In genomic region chrX:153719701-153720100, GRCh38 we compare ENCODE assay signal across 25 cellular contexts. TPM values are rescaled to one million over a fixed set of nuclear protein-coding genes. Genes with fewer than 3 reads are reported as not detected.
"Had no signal": no experiment of that assay in that cellular context is flagged by ENCODE, and none has a peak within 500 bp of the region (broad histone marks: within the 10 kb centered on the region; RNA-seq: fewer than 3 reads in every experiment).

No MANE protein-coding gene starts in this region.

- H3K27ac ChIP-seq: SJCRH30 had no signal

- H3K4me3 ChIP-seq: SJCRH30 had no signal

- H3K4me1 ChIP-seq: SJCRH30 had no signal

- H3K27me3 ChIP-seq: SJCRH30 had no signal

- H3K9me3 ChIP-seq: SJCRH30 had no signal

- ATAC-seq: Panc1, PC-3, Right ventricle myocardium inferior, SK-N-SH treated with all-trans-retinoic acid at 6 μM for 48 hours had no signal

- DNase-seq: IMR-90; Karpas-422; KG1; MM.1S; NCI-H1092 treated with DMSO at 0.1 percent for 48 hours; NCI-H1436; NCI-H187; NCI-H2029; NCI-H2081 treated with DMSO at 0.1 percent for 48 hours; NCI-H2171; NCI-H226; NCI-H446; NCI-H510A; NCI-H524 treated with DMSO at 0.1 percent for 48 hours; NCI-H69; NCI-H774; NK-92 treated with Interleukin-12 subunit alpha and Interleukin-12 subunit beta, amount 100 ng/mL, for 24 hours; PC-3; SHP77 treated with DMSO at 0.1 percent for 48 hours; SJCRH30 had no signal

RNA-seq across cellular contexts. Expression of gene SLC6A8, which starts 32.0 kb away (rescaled TPM):
- total RNA-seq: OCI-LY7 had no signal

RNA-seq across cellular contexts. Expression of gene PLXNB3, which starts 44.3 kb away (rescaled TPM):
- total RNA-seq: OCI-LY7 had no signal

RNA-seq across cellular contexts. Expression of gene PNCK, which starts 46.1 kb away (rescaled TPM):
- total RNA-seq: M059J, SJCRH30 had no signal
